In genomic region chr5:64746446-64746845, GRCh38 we compare ENCODE assay signal across 20 cellular contexts. TPM values are rescaled to one million over a fixed set of nuclear protein-coding genes. Genes with fewer than 3 reads are reported as not detected.
"Had no signal": no experiment of that assay in that cellular context is flagged by ENCODE, and none has a peak within 500 bp of the region (broad histone marks: within the 10 kb centered on the region; RNA-seq: fewer than 3 reads in every experiment).

No MANE protein-coding gene starts in this region.

- H3K4me1 Mint-ChIP-seq: neural crest cell had no signal

- H3K27me3 Mint-ChIP-seq: central memory CD8-positive, alpha-beta T cell had no signal

- H3K27ac Mint-ChIP-seq: WTC11 had no signal

- H3K27me3 ChIP-seq: ovary, upper lobe of right lung had no signal

- H3K27ac ChIP-seq: coronary artery, ovary, thoracic aorta, upper lobe of right lung had no signal

- H3K4me1 ChIP-seq: upper lobe of right lung had no signal

- H3K9me3 Mint-ChIP-seq: central memory CD8-positive, alpha-beta T cell; neural crest cell had no signal

- H3K36me3 ChIP-seq: ovary, thoracic aorta, upper lobe of right lung had no signal

- H3K9me3 ChIP-seq: ovary, thoracic aorta, upper lobe of right lung had no signal

- H3K4me3 ChIP-seq: coronary artery, lung, ovary, thoracic aorta, upper lobe of right lung had no signal

- ATAC-seq: left colon, sciatic nerve, upper lobe of right lung, WTC11 had no signal

- H3K4me3 Mint-ChIP-seq: central memory CD8-positive, alpha-beta T cell; neural crest cell; WTC11 had no signal

- DNase-seq: activated CD4-positive, alpha-beta T cell treated with anti-CD3 and anti-CD28 coated beads, Interleukin-2, amount 50 U/mL, for 1 hour; activated naive CD4-positive, alpha-beta T cell treated with Interleukin-2 at 50 U/mL for 16 hours; activated T-cell treated with anti-CD3 and anti-CD28 coated beads for 4 hours; effector CD4-positive, alpha-beta T cell; head of caudate nucleus; left colon; ovary; stimulated activated CD4-positive, alpha-beta T cell treated with anti-CD3 and anti-CD28 coated beads, Interleukin-1b, Interleukin-23, amount 100 ng/mL, for 48 hours; upper lobe of right lung had no signal

RNA-seq across cellular contexts. Expression of gene SHISAL2B, which starts 56.1 kb away (rescaled TPM):
- total RNA-seq: endothelial cell of umbilical vein; frontal cortex; left colon; ovary; pulmonary artery endothelial cell; sciatic nerve; T-helper 1 cell treated with Interleukin-12 subunit alpha and Interleukin-12 subunit beta and Interleukin-4 antibody, amounts not matched to agents 30 ng/mL and 1 ng/mL, for 36 hours; thoracic aorta; upper lobe of right lung had no signal
